8 cellular contexts compared by ENCODE assay signal in the genomic region with DNA sequence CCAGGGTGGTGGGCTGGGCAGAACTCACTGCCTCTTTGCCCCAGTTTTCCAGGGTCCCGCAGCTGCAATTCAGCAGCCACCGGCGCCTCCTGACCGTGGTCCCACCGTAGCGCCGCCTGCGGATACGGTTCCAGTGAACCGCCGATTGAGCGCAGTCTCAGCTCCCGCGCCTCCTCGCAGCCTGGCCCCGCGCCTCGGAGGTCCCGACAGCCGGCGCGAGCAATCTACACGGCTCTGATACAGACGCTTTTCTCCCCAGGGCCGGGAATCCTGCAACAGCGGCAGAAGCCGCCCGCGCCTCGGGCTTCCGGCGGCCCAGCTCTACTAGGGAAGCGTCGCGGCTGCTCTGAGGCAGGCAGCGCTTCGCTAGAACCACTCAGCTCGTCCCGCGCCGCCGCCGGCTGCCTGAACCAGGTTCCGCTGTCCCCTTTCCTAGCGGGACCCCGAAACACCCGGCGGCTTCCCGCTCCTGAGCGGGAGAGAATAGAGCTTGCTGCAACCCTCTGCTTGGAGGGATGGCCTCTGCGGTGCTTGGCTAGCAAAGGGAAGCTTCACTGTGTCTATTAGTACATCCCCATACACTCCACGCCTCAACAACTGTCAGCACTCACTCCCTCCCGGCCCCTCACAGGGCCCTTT. TPM values are rescaled to one million over a fixed set of nuclear protein-coding genes. Genes with fewer than 3 reads are reported as not detected.
DNase-seq lines count a peak whose midpoint lies in the region; ATAC-seq and TF ChIP-seq lines count a peak whose summit lies in the region.
"Had no signal": no experiment of that assay in that cellular context is flagged by ENCODE, and none has a peak within 500 bp of the region (broad histone marks: within the 10 kb centered on the region; RNA-seq: fewer than 3 reads in every experiment).

No MANE protein-coding gene starts in this region.

- DNase-seq in H7 (peak; percentile 81), T-helper 17 cell (no peak), fibroblast of villous mesenchyme (ENCODE audit: low read depth) (peak; percentile 23), T-helper 1 cell (no peak), dermis blood vessel endothelial cell (no peak), midbrain (lab: John Stamatoyannopoulos, UW) (no peak)

- H3K79me2 ChIP-seq in parathyroid adenoma: peaks cover 39% of the 10 kb centered on the region

- H3K4me3 Mint-ChIP-seq in T-helper 17 cell: peak overlapping the region; percentile 80

- peaks cover 23% of the 10 kb centered on the region for H3K4me1 Mint-ChIP-seq in T-helper 17 cell

- H3K9ac ChIP-seq in parathyroid adenoma: peak overlapping the region; percentile 91

- no peak for TF ChIP-seq CTCF in fibroblast of villous mesenchyme (IDR thresholded peaks at IDR 0.05; ENCODE audit: insufficient read depth, low read depth, low read length)
- TF ChIP-seq CTCF in parathyroid adenoma (IDR thresholded peaks at IDR 0.05): no peak

- peak overlapping the region; percentile 88 for H3K4me2 ChIP-seq in parathyroid adenoma (ENCODE audit: low read length)

- H3K27me3 ChIP-seq in H7 (ENCODE audit: control insufficient read depth, insufficient read depth, low read length) (peaks cover 73% of the 10 kb centered on the region), parathyroid adenoma (ENCODE audit: control insufficient read depth, insufficient read depth, low read length) (no peaks in the 10 kb centered on the region)

- H3K4me1 ChIP-seq in parathyroid adenoma: peaks cover 30% of the 10 kb centered on the region

- no peaks in the 10 kb centered on the region for H3K9me3 ChIP-seq in T-helper 17 cell (ENCODE audit: control insufficient read depth, low read length, poor library complexity, severe bottlenecking)
- no peaks in the 10 kb centered on the region for H3K9me3 ChIP-seq in parathyroid adenoma (ENCODE audit: control insufficient read depth, low read length)

- peak overlapping the region; percentile 95 for H3K27ac ChIP-seq in parathyroid adenoma

- peak overlapping the region; percentile 66 for H2AFZ ChIP-seq in parathyroid adenoma

- H3K36me3 ChIP-seq in H7 (replicated peaks; ENCODE audit: control insufficient read depth, insufficient read depth, low read length) (no peaks in the 10 kb centered on the region), parathyroid adenoma (ENCODE audit: control insufficient read depth, insufficient read depth, low read length) (no peaks in the 10 kb centered on the region)

- H3K27me3 Mint-ChIP-seq in T-helper 17 cell: peaks cover 70% of the 10 kb centered on the region

- no peak overlapping the region for H3K27ac Mint-ChIP-seq in T-helper 17 cell

- peak overlapping the region; percentile 31 for H3K4me3 ChIP-seq in H7 (ENCODE audit: insufficient read depth, low read depth, low read length)
- H3K4me3 ChIP-seq in fibroblast of villous mesenchyme (ENCODE audit: low read depth, low read length): peak overlapping the region; percentile 59
- peak overlapping the region; percentile 71 for H3K4me3 ChIP-seq in parathyroid adenoma (ENCODE audit: low read depth, low read length)

- peak; percentile 50 for ATAC-seq in T-helper 17 cell

- H3K36me3 Mint-ChIP-seq in T-helper 17 cell (ENCODE audit: low read depth): peaks cover 9% of the 10 kb centered on the region

RNA-seq across cellular contexts. Expression of a gene that starts 3.1 kb away (rescaled TPM):
- 3.9 and 5.5 TPM in 2 replicates for total RNA-seq in H7 (2014; rRNA removed; shearing (Covaris generic))
- total RNA-seq in T-helper 17 cell (not detected), fibroblast of villous mesenchyme (61.8 and 101 TPM in 2 replicates), dermis blood vessel endothelial cell (under 0.01 TPM in 1 of 2 replicates, not detected in the other)

RNA-seq across cellular contexts. Expression of a gene that starts 3.2 kb away (rescaled TPM):
- total RNA-seq in H7 (2014; rRNA removed; shearing (Covaris generic)): 1.6 and 2.2 TPM in 2 replicates
- total RNA-seq in T-helper 17 cell: not detected
- total RNA-seq in fibroblast of villous mesenchyme: 49.7 and 52.8 TPM in 2 replicates
- total RNA-seq in dermis blood vessel endothelial cell: not detected in 2 replicates

RNA-seq across cellular contexts. Expression of a gene that starts 55.9 kb away (rescaled TPM):
- total RNA-seq in H7 (2014; rRNA removed; shearing (Covaris generic)): not detected in 2 replicates
- total RNA-seq in T-helper 17 cell (not detected), fibroblast of villous mesenchyme (not detected in 2 replicates), dermis blood vessel endothelial cell (not detected in 2 replicates)
- total RNA-seq: myocyte had no signal

Comparison
In these comparisons a context has a peak if more than half of its experiments do, and no peak if none do; other contexts are left out.
1. DNase-seq: peak in H7 (single experiment) and fibroblast of villous mesenchyme (single experiment); none in T-helper 17 cell (0 of 3), T-helper 1 cell (0 of 5), dermis blood vessel endothelial cell (single experiment) and midbrain (single experiment).
2. RNA of a gene that starts 3.2 kb away (total RNA-seq): 49.7 to 52.8 TPM in fibroblast of villous mesenchyme; 1.6 to 2.2 TPM in H7, not detected in T-helper 17 cell and not detected in dermis blood vessel endothelial cell; every median in the first group is over 10 times any median in the second.
3. Peak in every context shown above with its lines, with median percentiles within 50 percentile points of each other: H3K4me3 ChIP-seq.